15 cellular contexts compared by ENCODE assay signal in the genomic region with DNA sequence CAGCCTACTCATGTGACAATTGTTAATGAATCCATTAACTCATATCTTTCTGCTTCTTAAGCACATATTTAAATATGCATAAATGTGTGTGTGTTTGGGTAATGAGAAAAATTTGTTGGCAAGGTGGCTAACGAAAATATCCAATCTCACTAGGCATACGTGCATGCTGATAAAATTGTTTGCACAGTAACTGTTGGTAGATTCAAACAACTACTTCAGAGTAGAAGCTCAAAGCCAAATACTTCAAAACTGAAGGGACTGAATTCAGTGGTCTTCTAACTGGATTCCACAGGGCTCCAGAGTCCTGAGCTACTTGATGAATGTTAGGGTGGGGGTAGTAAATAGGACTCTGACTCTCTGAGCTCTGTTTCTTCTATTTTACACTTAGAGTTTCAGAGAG.
DNase-seq lines count a peak whose midpoint lies in the region; ATAC-seq and TF ChIP-seq lines count a peak whose summit lies in the region.
"Had no signal": no experiment of that assay in that cellular context is flagged by ENCODE, and none has a peak within 500 bp of the region (broad histone marks: within the 10 kb centered on the region; RNA-seq: fewer than 3 reads in every experiment).

No MANE protein-coding gene starts in this region.

- H3K27me3 ChIP-seq in left ventricle myocardium inferior (ENCODE audit: low read depth) (no peaks in the 10 kb centered on the region), left lung (no peaks in the 10 kb centered on the region), upper lobe of right lung (no peaks in the 10 kb centered on the region), A673 (replicated peaks; ENCODE audit: insufficient read depth, low read depth, low read length, poor library complexity) (no peaks in the 10 kb centered on the region)
- H3K27me3 ChIP-seq: BLaER1 treated with 17β-estradiol and CSF1 and Interleukin-3, amounts not matched to agents 10 nM and 100 nM had no signal

- peaks cover 18% of the 10 kb centered on the region for H3K4me1 ChIP-seq in left ventricle myocardium inferior
- H3K4me1 ChIP-seq in left lung, result no peaks in the 10 kb centered on the region
- no peaks in the 10 kb centered on the region for H3K4me1 ChIP-seq in upper lobe of right lung
- no peaks in the 10 kb centered on the region for H3K4me1 ChIP-seq in A673 (ENCODE audit: insufficient read depth, low read length, poor library complexity, severe bottlenecking)
- H3K4me1 ChIP-seq: BLaER1 treated with 17β-estradiol and CSF1 and Interleukin-3, amounts not matched to agents 10 nM and 100 nM had no signal

- DNase-seq in NCI-H2196 (lab: John Stamatoyannopoulos, UW; ENCODE audit: unreplicated experiment) (peak; percentile 6), NCI-H2196 treated with DMSO at 0.1 percent for 48 hours (lab: John Stamatoyannopoulos, UW; ENCODE audit: unreplicated experiment) (no peak), left ventricle myocardium inferior (no peak), cardiac septum (ENCODE audit: low spot score) (no peak), left lung (no peak), upper lobe of right lung (no peak), A673 (ENCODE audit: low spot score) (no peak), kidney glomerular epithelial cell (lab: John Stamatoyannopoulos, UW) (no peak)
- DNase-seq: 8988T; Calu3; CD8-positive, alpha-beta T cell; HCEC 1CT had no signal

- H3K36me3 ChIP-seq in left ventricle myocardium inferior, result no peaks in the 10 kb centered on the region
- no peaks in the 10 kb centered on the region for H3K36me3 ChIP-seq in left lung
- no peaks in the 10 kb centered on the region for H3K36me3 ChIP-seq in upper lobe of right lung
- no peaks in the 10 kb centered on the region for H3K36me3 ChIP-seq in A673 (ENCODE audit: insufficient read depth, low read length, poor library complexity, severe bottlenecking)
- H3K36me3 ChIP-seq: BLaER1 treated with 17β-estradiol and CSF1 and Interleukin-3, amounts not matched to agents 10 nM and 100 nM had no signal

- BruUV-seq in A673 (replicated peaks; lab: Mats Ljungman, UMichigan), result no TSS peak

- H3K27ac ChIP-seq in left ventricle myocardium inferior (replicated peaks), result peak overlapping the region; percentile 55
- no peak overlapping the region for H3K27ac ChIP-seq in left lung
- no peak overlapping the region for H3K27ac ChIP-seq in upper lobe of right lung
- H3K27ac ChIP-seq in A673 (ENCODE audit: low read depth, low read length, poor library complexity, severe bottlenecking), result no peak overlapping the region
- H3K27ac ChIP-seq: BLaER1 treated with 17β-estradiol and CSF1 and Interleukin-3, amounts not matched to agents 10 nM and 100 nM; HL-60 had no signal

- no peak for TF ChIP-seq CTCF in left ventricle myocardium inferior (IDR thresholded peaks at IDR 0.05; ENCODE audit: borderline replicate concordance)
- TF ChIP-seq CTCF in left lung (IDR thresholded peaks at IDR 0.05), result no peak
- no peak for TF ChIP-seq CTCF in upper lobe of right lung (IDR thresholded peaks at IDR 0.05)
- TF ChIP-seq CTCF in A673 (conservative IDR thresholded peaks at IDR 0.05; ENCODE audit: low read depth, low read length), result no peak

- intact Hi-C loops in left ventricle myocardium inferior (cut with micrococcal nuclease) (no loop called here), cardiac septum (cut with DNase I) (no loop called here), left lung (cut with DNase I) (no loop called here), upper lobe of right lung (cut with DNase I) (no loop called here), A673 (cut with micrococcal nuclease; ENCODE audit: unreplicated experiment) (no loop called here)

- peak overlapping the region; percentile 58 for H3K4me3 ChIP-seq in left ventricle myocardium inferior
- no peak overlapping the region for H3K4me3 ChIP-seq in left lung
- H3K4me3 ChIP-seq in upper lobe of right lung, result no peak overlapping the region
- H3K4me3 ChIP-seq in A673 (ENCODE audit: low read depth, low read length, poor library complexity, severe bottlenecking), result no peak overlapping the region
- H3K4me3 ChIP-seq: BLaER1 treated with 17β-estradiol and CSF1 and Interleukin-3, amounts not matched to agents 10 nM and 100 nM; GM23338 had no signal

- ATAC-seq in left lung, result peak; percentile 64
- peak; percentile 50 for ATAC-seq in upper lobe of right lung
- ATAC-seq: CD8-positive, alpha-beta T cell; GM23338 had no signal

- H3K9me3 ChIP-seq in left ventricle myocardium inferior (replicated peaks), result no peaks in the 10 kb centered on the region
- no peaks in the 10 kb centered on the region for H3K9me3 ChIP-seq in left lung
- no peaks in the 10 kb centered on the region for H3K9me3 ChIP-seq in upper lobe of right lung
- H3K9me3 ChIP-seq in A673 (ENCODE audit: low read depth, low read length, poor library complexity, severe bottlenecking), result no peaks in the 10 kb centered on the region
- H3K9me3 ChIP-seq: BLaER1 treated with 17β-estradiol and CSF1 and Interleukin-3, amounts not matched to agents 10 nM and 100 nM had no signal

- POLR2A ChIA-PET in A673 (lab: Charles Lee; ENCODE audit: low non-redundant PET), result no interaction called here

- CTCF ChIA-PET in A673 (lab: Charles Lee), result no interaction called here
